ENCODE assay signal across 22 cellular contexts in genomic region chr3:161781381-161781780, GRCh38.
DNase-seq lines count a peak whose midpoint lies in the region; ATAC-seq and TF ChIP-seq lines count a peak whose summit lies in the region.
"Had no signal": no experiment of that assay in that cellular context is flagged by ENCODE, and none has a peak within 500 bp of the region (broad histone marks: within the 10 kb centered on the region; RNA-seq: fewer than 3 reads in every experiment).

No MANE protein-coding gene starts in this region.

- H3K4me1 Mint-ChIP-seq in MCF 10A (ENCODE audit: insufficient read depth, unreplicated experiment), result no peaks in the 10 kb centered on the region
- H3K4me1 Mint-ChIP-seq: activated CD8-positive, alpha-beta memory T cell treated with anti-CD3 and anti-CD28 coated beads, Interleukin-2, amount 10 ng/mL, durations not matched to agents 7 days and 5 days; brain had no signal

- intact Hi-C loops in MCF 10A (cut with micrococcal nuclease), result loop anchor here (10.0 kb wide), 1 partner anchor 217 kb away; no protein-coding TSS in a partner anchor
- intact Hi-C loops in mammary epithelial cell (cut with micrococcal nuclease), result no loop called here

- dilution Hi-C loops in mammary epithelial cell (cut with HindIII; ENCODE audit: low sequenced_read_pairs), result no loop called here

- H3K36me3 ChIP-seq in mammary epithelial cell (ENCODE audit: insufficient read depth, low read length) (no peaks in the 10 kb centered on the region), adipocyte (ENCODE audit: control insufficient read depth, insufficient read depth, low read length, severe bottlenecking) (no peaks in the 10 kb centered on the region), smooth muscle cell (ENCODE audit: low read depth) (no peaks in the 10 kb centered on the region)
- H3K36me3 ChIP-seq: neutrophil had no signal

- H3K9ac ChIP-seq in mammary epithelial cell (ENCODE audit: insufficient read depth, low read length) (no peak overlapping the region), adipocyte (ENCODE audit: low read length) (peak overlapping the region; percentile 10), smooth muscle cell (ENCODE audit: low read depth) (no peak overlapping the region)

- H3K79me2 ChIP-seq in mammary epithelial cell (ENCODE audit: insufficient read depth, low read length) (no peaks in the 10 kb centered on the region), smooth muscle cell (ENCODE audit: low read depth) (no peaks in the 10 kb centered on the region)

- H2AFZ ChIP-seq in mammary epithelial cell (ENCODE audit: low read depth, low read length) (no peak overlapping the region), smooth muscle cell (ENCODE audit: low read depth) (peak overlapping the region; percentile 66)

- no peaks in the 10 kb centered on the region for H3K36me3 Mint-ChIP-seq in MCF 10A (ENCODE audit: insufficient read depth, unreplicated experiment)
- H3K36me3 Mint-ChIP-seq: activated CD8-positive, alpha-beta memory T cell treated with anti-CD3 and anti-CD28 coated beads, Interleukin-2, amount 10 ng/mL, durations not matched to agents 7 days and 5 days; activated naive CD8-positive, alpha-beta T cell treated with anti-CD3 and anti-CD28 coated beads, Interleukin-2, amount 10 ng/mL, durations not matched to agents 7 days and 5 days; brain; CD4-positive, alpha-beta memory T cell had no signal

- H3K4me2 ChIP-seq in mammary epithelial cell (ENCODE audit: insufficient read depth, low read depth, low read length) (no peak overlapping the region), smooth muscle cell (peak overlapping the region; percentile 28)

- H3F3A ChIP-seq in smooth muscle cell (ENCODE audit: low read depth), result no peaks in the 10 kb centered on the region

- H3K27me3 ChIP-seq in mammary epithelial cell (ENCODE audit: insufficient read depth, low read length) (no peaks in the 10 kb centered on the region), adipocyte (replicated peaks; ENCODE audit: control insufficient read depth, insufficient read depth, low read length) (no peaks in the 10 kb centered on the region), smooth muscle cell (ENCODE audit: low read depth) (no peaks in the 10 kb centered on the region)
- H3K27me3 ChIP-seq: neutrophil, testis had no signal

- POLR2A ChIA-PET in MCF 10A (lab: Yijun Ruan, JAX), result interaction anchor here (1.0 kb wide), 1 partner anchor 25 kb away, joined by 3 read pairs; no protein-coding TSS in a partner anchor
- POLR2A ChIA-PET in GM10248 (lab: Yijun Ruan, JAX), result no interaction called here

- CTCF ChIA-PET in MCF 10A (lab: Yijun Ruan, JAX), result no interaction called here
- CTCF ChIA-PET in mammary epithelial cell (lab: Charles Lee; ENCODE audit: low non-redundant PET), result no interaction called here
- CTCF ChIA-PET in GM10248 (lab: Yijun Ruan, JAX), result interaction anchor here (1.1 to 1.5 kb wide), 4 partner anchors 8 to 43 kb away, joined by 3 to 5 read pairs (median 3); no protein-coding TSS in a partner anchor

- no peak for DNase-seq in MCF 10A (ENCODE audit: unreplicated experiment)
- DNase-seq in mammary epithelial cell, result no peak
- peak; percentile 12 to 27 for DNase-seq in Kasumi-1 (lab: John Stamatoyannopoulos, UW)
- DNase-seq in adipocyte (ENCODE audit: low read depth), result peak; percentile 16
- no peak for DNase-seq in smooth muscle cell (lab: John Stamatoyannopoulos, UW; ENCODE audit: unreplicated experiment)
- DNase-seq in GM10248 (ENCODE audit: extremely low spot score), result no peak
- DNase-seq: activated CD4-positive, alpha-beta T cell treated with anti-CD3 and anti-CD28 coated beads for 4 hours; activated CD8-positive, alpha-beta memory T cell treated with anti-CD3 and anti-CD28 coated beads, Interleukin-2, amount 10 ng/mL, durations not matched to agents 7 days and 5 days; activated naive CD8-positive, alpha-beta T cell treated with anti-CD3 and anti-CD28 coated beads, Interleukin-2, amount 10 ng/mL, durations not matched to agents 7 days and 5 days; CD4-positive, alpha-beta memory T cell; effector memory CD8-positive, alpha-beta T cell; Karpas-422; kidney glomerular epithelial cell; NCI-H524; small intestine; stimulated activated naive CD4-positive, alpha-beta T cell; testis had no signal

- BruUV-seq in MCF 10A (replicated peaks; lab: Mats Ljungman, UMichigan) (no TSS peak), mammary epithelial cell (replicated peaks; lab: Mats Ljungman, UMichigan) (no TSS peak)

- H3K4me1 ChIP-seq in mammary epithelial cell (ENCODE audit: insufficient read depth, low read length) (no peaks in the 10 kb centered on the region), adipocyte (ENCODE audit: control insufficient read depth, insufficient read depth, low read length) (peaks cover 9% of the 10 kb centered on the region), smooth muscle cell (ENCODE audit: low read depth) (no peaks in the 10 kb centered on the region)
- H3K4me1 ChIP-seq: testis had no signal

- ATAC-seq in HG03378 (IDR thresholded peaks at IDR 0.05; ENCODE audit: unreplicated experiment) (no peak), HG02642 (IDR thresholded peaks at IDR 0.05; ENCODE audit: poor library complexity, unreplicated experiment) (no peak)
- ATAC-seq: activated CD8-positive, alpha-beta memory T cell treated with anti-CD3 and anti-CD28 coated beads, Interleukin-2, amount 10 ng/mL, durations not matched to agents 7 days and 5 days; effector memory CD8-positive, alpha-beta T cell; esophagus mucosa had no signal

- H3K9me3 ChIP-seq in mammary epithelial cell (replicated peaks; ENCODE audit: insufficient read depth, low read length) (no peaks in the 10 kb centered on the region), adipocyte (ENCODE audit: control insufficient read depth, low read length) (no peaks in the 10 kb centered on the region), smooth muscle cell (replicated peaks; ENCODE audit: low read depth) (no peaks in the 10 kb centered on the region)
- H3K9me3 ChIP-seq: neutrophil, testis had no signal

- H3K9me3 Mint-ChIP-seq in MCF 10A (ENCODE audit: unreplicated experiment), result peaks cover 7% of the 10 kb centered on the region

- H3K4me3 ChIP-seq in mammary epithelial cell (replicated peaks in 1 of 3; ENCODE audit: insufficient read depth in 1 of 3, low read depth in 2 of 3, low read length in 3 of 3), result no peak overlapping the region
- H3K4me3 ChIP-seq in adipocyte (ENCODE audit: low read length), result peak overlapping the region; percentile 35
- H3K4me3 ChIP-seq in smooth muscle cell, result no peak overlapping the region
- H3K4me3 ChIP-seq: testis had no signal

- peak overlapping the region; percentile 43 for H3K27ac Mint-ChIP-seq in MCF 10A (ENCODE audit: low read depth, unreplicated experiment)
- H3K27ac Mint-ChIP-seq: activated CD8-positive, alpha-beta memory T cell treated with anti-CD3 and anti-CD28 coated beads, Interleukin-2, amount 10 ng/mL, durations not matched to agents 7 days and 5 days; activated naive CD8-positive, alpha-beta T cell treated with anti-CD3 and anti-CD28 coated beads, Interleukin-2, amount 10 ng/mL, durations not matched to agents 7 days and 5 days; brain; CD4-positive, alpha-beta memory T cell; effector memory CD8-positive, alpha-beta T cell had no signal

- H3K27ac ChIP-seq in mammary epithelial cell (ENCODE audit: insufficient read depth, low read depth, low read length) (no peak overlapping the region), smooth muscle cell (ENCODE audit: low read depth) (no peak overlapping the region)
- H3K27ac ChIP-seq: neutrophil, testis had no signal

- H3K4me3 Mint-ChIP-seq in MCF 10A (ENCODE audit: unreplicated experiment), result peak overlapping the region; percentile 13
- H3K4me3 Mint-ChIP-seq: activated CD8-positive, alpha-beta memory T cell treated with anti-CD3 and anti-CD28 coated beads, Interleukin-2, amount 10 ng/mL, durations not matched to agents 7 days and 5 days; activated naive CD8-positive, alpha-beta T cell treated with anti-CD3 and anti-CD28 coated beads, Interleukin-2, amount 10 ng/mL, durations not matched to agents 7 days and 5 days; brain; CD4-positive, alpha-beta memory T cell; effector memory CD8-positive, alpha-beta T cell had no signal

- TF ChIP-seq CTCF in MCF 10A (IDR thresholded peaks at IDR 0.05; ENCODE audit: unreplicated experiment), result no peak
- no peak for TF ChIP-seq CTCF in mammary epithelial cell (conservative IDR thresholded peaks at IDR 0.05 in 1 of 2, IDR thresholded peaks at IDR 0.05 in 1 of 2; ENCODE audit: extremely low read depth in 1 of 2, insufficient read depth in 1 of 2, low read depth in 1 of 2, low read length in 2 of 2)
- TF ChIP-seq CTCF in smooth muscle cell (IDR thresholded peaks at IDR 0.05; ENCODE audit: borderline replicate concordance, insufficient read depth, poor library complexity, severe bottlenecking), result no peak
- TF ChIP-seq CTCF in GM10248 (IDR thresholded peaks at IDR 0.05; ENCODE audit: control extremely low read depth, extremely low read depth, low read depth, missing control alignments), result no peak

- no peaks in the 10 kb centered on the region for H3K27me3 Mint-ChIP-seq in MCF 10A (ENCODE audit: insufficient read depth, unreplicated experiment)
- H3K27me3 Mint-ChIP-seq: activated CD8-positive, alpha-beta memory T cell treated with anti-CD3 and anti-CD28 coated beads, Interleukin-2, amount 10 ng/mL, durations not matched to agents 7 days and 5 days; activated naive CD8-positive, alpha-beta T cell treated with anti-CD3 and anti-CD28 coated beads, Interleukin-2, amount 10 ng/mL, durations not matched to agents 7 days and 5 days; brain; CD4-positive, alpha-beta memory T cell; effector memory CD8-positive, alpha-beta T cell had no signal

- no peaks in the 10 kb centered on the region for H4K20me1 ChIP-seq in mammary epithelial cell (ENCODE audit: insufficient read depth, low read length)
- no peaks in the 10 kb centered on the region for H4K20me1 ChIP-seq in smooth muscle cell (ENCODE audit: low read depth)

- in situ Hi-C loops in mammary epithelial cell (cut with MboI; ENCODE audit: low sequenced_read_pairs in 2 of 2), result no loop called here

- WGBS in mammary epithelial cell (ENCODE audit: low coverage, missing lambda C conversion rate), result 0% methylated on average over 1 of the region's 1 CpG
- WGBS in smooth muscle cell (ENCODE audit: low lambda C conversion rate), result 71% methylated on average over 1 of the region's 1 CpG

Comparison
In these comparisons a context has a peak if more than half of its experiments do, and no peak if none do; other contexts are left out.
1. DNase-seq: peak in Kasumi-1 (2 of 2) and adipocyte (single experiment); none in MCF 10A (single experiment), mammary epithelial cell (single experiment), smooth muscle cell (single experiment) and GM10248 (single experiment).